ENCODE assay signal across 1 cellular context in the genomic region with DNA sequence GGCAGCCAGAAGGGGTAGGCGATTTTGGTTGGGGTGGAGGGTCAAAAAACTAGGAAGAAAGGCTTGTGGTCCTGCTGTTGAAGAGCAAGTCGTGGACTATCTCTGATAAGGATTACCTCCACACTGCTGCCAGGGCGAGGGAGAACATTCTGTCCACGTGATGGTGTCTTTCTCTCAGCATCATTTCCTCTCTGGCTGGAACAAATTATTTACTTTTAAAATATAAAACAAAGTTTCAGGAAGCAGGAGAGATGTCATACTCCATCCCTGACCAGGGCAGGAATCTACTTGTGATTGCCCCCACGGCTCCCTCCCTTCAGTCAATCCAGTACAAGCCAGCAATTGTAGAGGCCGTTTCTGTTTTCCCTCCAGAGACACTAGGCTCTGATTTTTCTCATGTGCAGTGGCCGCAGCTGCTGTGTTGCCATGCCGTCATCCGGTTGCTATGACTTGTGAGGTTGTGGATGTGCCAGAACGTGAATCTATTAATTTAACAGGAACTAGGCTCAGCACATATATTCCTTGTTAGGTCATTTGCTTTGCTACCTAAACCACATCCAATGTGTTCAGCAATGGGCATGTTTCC.
TF ChIP-seq lines count a peak whose summit lies in the region.

No MANE protein-coding gene starts in this region.

TF ChIP-seq in K562, 482 proteins besides CTCF, POLR2A, EP300 and RAD21 (continued from another document):
- TF ChIP-seq, protein P1, sequence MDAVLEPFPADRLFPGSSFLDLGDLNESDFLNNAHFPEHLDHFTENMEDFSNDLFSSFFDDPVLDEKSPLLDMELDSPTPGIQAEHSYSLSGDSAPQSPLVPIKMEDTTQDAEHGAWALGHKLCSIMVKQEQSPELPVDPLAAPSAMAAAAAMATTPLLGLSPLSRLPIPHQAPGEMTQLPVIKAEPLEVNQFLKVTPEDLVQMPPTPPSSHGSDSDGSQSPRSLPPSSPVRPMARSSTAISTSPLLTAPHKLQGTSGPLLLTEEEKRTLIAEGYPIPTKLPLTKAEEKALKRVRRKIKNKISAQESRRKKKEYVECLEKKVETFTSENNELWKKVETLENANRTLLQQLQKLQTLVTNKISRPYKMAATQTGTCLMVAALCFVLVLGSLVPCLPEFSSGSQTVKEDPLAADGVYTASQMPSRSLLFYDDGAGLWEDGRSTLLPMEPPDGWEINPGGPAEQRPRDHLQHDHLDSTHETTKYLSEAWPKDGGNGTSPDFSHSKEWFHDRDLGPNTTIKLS (IDR thresholded peaks at IDR 0.05; ENCODE audit: borderline replicate concordance, low read depth), result no peak
- TF ChIP-seq FOXJ2 (tag; IDR thresholded peaks at IDR 0.05) (no peak), ZNF239 (CRISPR knock-in tag; IDR thresholded peaks at IDR 0.05) (no peak), MECOM (CRISPR knock-in tag; IDR thresholded peaks at IDR 0.05) (no peak), SIN3A (IDR thresholded peaks at IDR 0.05; ENCODE audit: borderline replicate concordance in 2 of 2, control insufficient read depth in 1 of 2, low read depth in 2 of 2, low read length in 2 of 2) (no peak), ZSCAN29 (IDR thresholded peaks at IDR 0.05) (no peak), NONO (IDR thresholded peaks at IDR 0.05; ENCODE audit: low read depth in 2 of 2, low read length in 1 of 2) (no peak), RBM14 (IDR thresholded peaks at IDR 0.05; ENCODE audit: borderline replicate concordance, insufficient read depth, low read depth, low read length) (no peak), CBX8 (IDR thresholded peaks at IDR 0.05; ENCODE audit: borderline replicate concordance, extremely low read depth, low read depth, low read length, poor library complexity, severe bottlenecking) (no peak)
TF ChIP-seq in K562: peak in this region for 3.
